Comparison of ENCODE assay signal across 14 cellular contexts in genomic region chr5:65801332-65801731, GRCh38.
DNase-seq lines count a peak whose midpoint lies in the region; ATAC-seq lines count a peak whose summit lies in the region.
"Had no signal": no experiment of that assay in that cellular context is flagged by ENCODE, and none has a peak within 500 bp of the region (broad histone marks: within the 10 kb centered on the region; RNA-seq: fewer than 3 reads in every experiment).

No MANE protein-coding gene starts in this region.

- no peak overlapping the region for H3K27ac Mint-ChIP-seq in naive thymus-derived CD4-positive, alpha-beta T cell
- H3K27ac Mint-ChIP-seq: activated CD4-positive, alpha-beta memory T cell treated with anti-CD3 and anti-CD28 coated beads for 36 hours; activated naive CD4-positive, alpha-beta T cell treated with anti-CD3 and anti-CD28 coated beads for 36 hours; memory B cell had no signal

- H3K9me3 ChIP-seq in naive thymus-derived CD4-positive, alpha-beta T cell (ENCODE audit: control insufficient read depth in 2 of 3, low read length in 3 of 3): peaks cover 0 to 11% (median 0%) of the 10 kb centered on the region in 3 experiments

- CTCF ChIA-PET in naive thymus-derived CD4-positive, alpha-beta T cell (lab: Charles Lee): interaction anchor here (0.6 to 0.7 kb wide), 2 partner anchors 41 to 106 kb away, joined by 3 read pairs; no protein-coding TSS in a partner anchor

- H3K4me3 ChIP-seq in naive thymus-derived CD4-positive, alpha-beta T cell (ENCODE audit: low read length): no peak overlapping the region
- H3K4me3 ChIP-seq: GM12878 had no signal

- intact Hi-C loops in naive thymus-derived CD4-positive, alpha-beta T cell (cut with micrococcal nuclease): loop anchor here in 1 of 2 donors (5.0 kb wide), 1 partner anchor 126 kb away; the partner anchor contains the start of gene ERBIN

- H3K36me3 Mint-ChIP-seq in naive thymus-derived CD4-positive, alpha-beta T cell: peaks cover 3 to 39% (median 13%) of the 10 kb centered on the region in 5 donors

- H3K4me1 ChIP-seq in naive thymus-derived CD4-positive, alpha-beta T cell (ENCODE audit: control insufficient read depth in 2 of 2, insufficient read depth in 2 of 2, low read length in 2 of 2): peaks cover 7 to 11% of the 10 kb centered on the region in 2 donors

- ATAC-seq in naive thymus-derived CD4-positive, alpha-beta T cell: no peak
- ATAC-seq in HG02884 (IDR thresholded peaks at IDR 0.05; ENCODE audit: unreplicated experiment): no peak
- ATAC-seq: GM12878 had no signal

- no peak overlapping the region for H3K4me3 Mint-ChIP-seq in naive thymus-derived CD4-positive, alpha-beta T cell
- H3K4me3 Mint-ChIP-seq: activated CD4-positive, alpha-beta memory T cell treated with anti-CD3 and anti-CD28 coated beads for 36 hours; activated naive CD4-positive, alpha-beta T cell treated with anti-CD3 and anti-CD28 coated beads for 36 hours; memory B cell had no signal

- POLR2A ChIA-PET in naive thymus-derived CD4-positive, alpha-beta T cell (lab: Charles Lee): no interaction called here

- peaks cover 17 to 36% (median 27%) of the 10 kb centered on the region in 7 donors for H3K4me1 Mint-ChIP-seq in naive thymus-derived CD4-positive, alpha-beta T cell
- H3K4me1 Mint-ChIP-seq: memory B cell had no signal

- no peak overlapping the region for H3K27ac ChIP-seq in naive thymus-derived CD4-positive, alpha-beta T cell (ENCODE audit: low read depth, low read length)

- H3K9me3 Mint-ChIP-seq in naive thymus-derived CD4-positive, alpha-beta T cell: peaks cover 0 to 18% (median 3%) of the 10 kb centered on the region in 11 donors

- H3K27me3 ChIP-seq in naive thymus-derived CD4-positive, alpha-beta T cell (ENCODE audit: control insufficient read depth in 2 of 2, insufficient read depth in 2 of 2, low read length in 2 of 2): no peaks in the 10 kb centered on the region

- H3K36me3 ChIP-seq in naive thymus-derived CD4-positive, alpha-beta T cell (ENCODE audit: control insufficient read depth in 2 of 3, insufficient read depth in 3 of 3, low read length in 3 of 3): no peaks in the 10 kb centered on the region

- no peaks in the 10 kb centered on the region for H3K27me3 Mint-ChIP-seq in naive thymus-derived CD4-positive, alpha-beta T cell
- H3K27me3 Mint-ChIP-seq: memory B cell had no signal

- peak; percentile 69 for DNase-seq in HCEC 1CT
- DNase-seq in astrocyte of the hippocampus (ENCODE audit: low read depth, low spot score): peak; percentile 88
- peak; percentile 20 for DNase-seq in glomerular endothelial cell (ENCODE audit: extremely low read depth, low read depth, low spot score)
- DNase-seq in stromal cell of bone marrow (ENCODE audit: low read depth): peak; percentile 44
- DNase-seq in DMS 273 (lab: John Stamatoyannopoulos, UW; ENCODE audit: unreplicated experiment): no peak
- no peak for DNase-seq in naive thymus-derived CD4-positive, alpha-beta T cell
- DNase-seq in NOMO-1 treated with DMSO at 0.1 percent for 48 hours (lab: John Stamatoyannopoulos, UW; ENCODE audit: unreplicated experiment): no peak
- DNase-seq: activated CD4-positive, alpha-beta memory T cell treated with anti-CD3 and anti-CD28 coated beads for 36 hours; activated naive CD4-positive, alpha-beta T cell treated with anti-CD3 and anti-CD28 coated beads for 36 hours; effector CD4-positive, alpha-beta T cell; retina had no signal

Comparison
In these comparisons a context has a peak if more than half of its experiments do, and no peak if none do; other contexts are left out.
1. DNase-seq: peak in HCEC 1CT (single experiment), astrocyte of the hippocampus (single experiment), glomerular endothelial cell (single experiment) and stromal cell of bone marrow (single experiment); none in DMS 273 (single experiment), naive thymus-derived CD4-positive, alpha-beta T cell (0 of 9) and NOMO-1 treated with DMSO at 0.1 percent for 48 hours (single experiment).